9 cellular contexts compared by ENCODE assay signal in the genomic region with DNA sequence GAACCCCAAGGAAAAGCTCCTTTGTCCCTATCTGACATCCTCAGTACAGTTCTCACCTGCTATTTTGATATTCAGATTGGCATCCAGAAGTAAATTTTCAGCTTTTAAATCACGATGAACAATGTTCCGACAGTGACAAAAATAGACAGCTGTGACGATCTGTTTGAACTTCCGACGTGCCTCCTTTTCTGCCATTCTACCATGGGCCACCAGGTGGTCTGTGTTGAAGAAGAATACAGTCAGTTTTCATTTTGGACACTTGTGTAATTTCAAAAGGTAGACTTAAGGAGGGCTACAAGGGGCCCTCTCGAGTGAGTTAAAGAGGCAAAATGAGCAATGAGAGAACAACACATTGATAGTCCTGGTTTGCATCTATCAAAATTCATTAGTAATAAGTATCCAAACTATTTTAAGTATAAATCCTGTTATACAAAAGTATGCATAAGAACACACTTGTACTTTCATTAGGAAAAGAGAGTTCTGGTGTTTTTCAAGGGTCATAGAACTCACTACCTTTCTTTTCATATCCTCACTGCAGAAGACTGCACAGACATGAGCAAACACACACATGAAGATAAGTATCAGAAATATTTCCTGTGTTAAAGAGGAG.
DNase-seq lines count a peak whose midpoint lies in the region; ATAC-seq, FAIRE-seq and TF ChIP-seq lines count a peak whose summit lies in the region.
"Had no signal": no experiment of that assay in that cellular context is flagged by ENCODE, and none has a peak within 500 bp of the region (broad histone marks: within the 10 kb centered on the region; RNA-seq: fewer than 3 reads in every experiment).

No MANE protein-coding gene starts in this region.

- 86% methylated on average over 6 of the region's 6 CpGs for WGBS in HepG2 (ENCODE audit: low lambda C conversion rate)

- intact Hi-C loops in HepG2 (cut with micrococcal nuclease; ENCODE audit: unreplicated experiment), result loop anchor here (10.0 kb wide), 1 partner anchor 98 kb away; no protein-coding TSS in a partner anchor

- no TSS peak for BruUV-seq in HepG2 (replicated peaks; lab: Mats Ljungman, UMichigan)

- H3K36me3 ChIP-seq in HepG2 (replicated peaks in 1 of 2; ENCODE audit: control insufficient read depth in 1 of 2, insufficient read depth in 2 of 2, low read length in 2 of 2), result peaks cover 5 to 26% of the 10 kb centered on the region in 2 experiments

- no peaks in the 10 kb centered on the region for H3K79me2 ChIP-seq in HepG2 (ENCODE audit: insufficient read depth, low read length)

- peaks cover 60% of the 10 kb centered on the region for H3K4me1 ChIP-seq in HepG2 (ENCODE audit: insufficient read depth, low read length)

- TF ChIP-seq RAD21 in HepG2 (CRISPR knock-in tag; IDR thresholded peaks at IDR 0.05), result no peak

- no peaks in the 10 kb centered on the region for H3K9me3 ChIP-seq in HepG2 (ENCODE audit: low read length)

- no peak overlapping the region for H3K4me3 ChIP-seq in Jurkat, Clone E6-1 (ENCODE audit: low read length)
- no peak overlapping the region for H3K4me3 ChIP-seq in HepG2 (replicated peaks in 1 of 3; ENCODE audit: insufficient read depth in 1 of 3, low read depth in 2 of 3, low read length in 3 of 3)

- no peak for FAIRE-seq in HepG2 (lab: Jason Lieb, UNC)
- no peak for FAIRE-seq in RCC 7860 (lab: Jason Lieb, UNC)

- no peak overlapping the region for H2AFZ ChIP-seq in HepG2 (ENCODE audit: low read length)

- CTCF ChIA-PET in HepG2 (lab: Yijun Ruan, JAX; ENCODE audit: low intra/inter-chr PET ratio, low total read pairs), result interaction anchor here (0.9 kb wide), 1 partner anchor 179 kb away, joined by 4 read pairs; no protein-coding TSS in a partner anchor

- no peaks in the 10 kb centered on the region for H3K27me3 Mint-ChIP-seq in activated T-cell treated with anti-CD3 and anti-CD28 coated beads, Interleukin-2, amount 50 U/mL, for 4 hours (ENCODE audit: low read depth)

- POLR2A ChIA-PET in HepG2 (lab: Yijun Ruan, JAX), result no interaction called here

- no peak for TF ChIP-seq POLR2A in HepG2 (IDR thresholded peaks at IDR 0.05; ENCODE audit: insufficient read depth in 1 of 2, low read depth in 2 of 2, low read length in 2 of 2)

- ATAC-seq in activated T-cell treated with anti-CD3 and anti-CD28 coated beads, Interleukin-2, amount 50 U/mL, for 4 hours, result peak in 1 of 2 donors; percentile 29
- ATAC-seq in HepG2 (0 out of 3 replicates have a peak, but pooled peaks have one; percentile 18), HG02870 (IDR thresholded peaks at IDR 0.05; ENCODE audit: unreplicated experiment) (no peak)

- in situ Hi-C loops in HepG2 (cut with HindIII; ENCODE audit: extremely low pct_ligation_motif_present, low pct_unique_long_range_greater_than_20kb), result no loop called here

- no peaks in the 10 kb centered on the region for H3K27me3 ChIP-seq in HepG2 (ENCODE audit: control insufficient read depth in 1 of 2, insufficient read depth in 2 of 2, low read length in 2 of 2)

- H3K4me1 Mint-ChIP-seq in activated T-cell treated with anti-CD3 and anti-CD28 coated beads, Interleukin-2, amount 50 U/mL, for 4 hours (ENCODE audit: low read depth), result peaks cover 89% of the 10 kb centered on the region

- no peak overlapping the region for H3K9ac ChIP-seq in HepG2 (ENCODE audit: insufficient read depth, low read depth, low read length)

- peak overlapping the region; percentile 17 for H3K4me3 Mint-ChIP-seq in activated T-cell treated with anti-CD3 and anti-CD28 coated beads, Interleukin-2, amount 50 U/mL, for 4 hours

- H3K9me3 Mint-ChIP-seq in activated T-cell treated with anti-CD3 and anti-CD28 coated beads, Interleukin-2, amount 50 U/mL, for 4 hours, result no peaks in the 10 kb centered on the region
- H3K9me3 Mint-ChIP-seq: activated naive CD4-positive, alpha-beta T cell treated with anti-CD3 and anti-CD28 coated beads, Interleukin-2, amount 50 U/mL, for 72 hours had no signal

- peak; percentile 9; the same call in 1 of the 2 replicates for TF ChIP-seq CTCF in AG09319 (IDR thresholded peaks at IDR 0.05; ENCODE audit: low read depth, low read length)
- peak; percentile 30 for TF ChIP-seq CTCF in HepG2 (CRISPR knock-in tag; IDR thresholded peaks at IDR 0.05)

- H3K27ac ChIP-seq in HepG2 (ENCODE audit: extremely low read length, insufficient read depth, low read length), result no peak overlapping the region

- no peaks in the 10 kb centered on the region for H4K20me1 ChIP-seq in HepG2 (ENCODE audit: insufficient read depth, low read length)

- no peak for TF ChIP-seq EP300 in HepG2 (IDR thresholded peaks at IDR 0.05; ENCODE audit: low read depth in 2 of 2, low read length in 2 of 2)
- no peak for TF ChIP-seq EP300 in HepG2 (CRISPR knock-in tag; IDR thresholded peaks at IDR 0.05; ENCODE audit: borderline replicate concordance)

- no peak overlapping the region for H3K4me2 ChIP-seq in HepG2 (ENCODE audit: low read depth, low read length)

- peaks cover 18% of the 10 kb centered on the region for H3K36me3 Mint-ChIP-seq in activated T-cell treated with anti-CD3 and anti-CD28 coated beads, Interleukin-2, amount 50 U/mL, for 4 hours (ENCODE audit: insufficient read depth)

- DNase-seq in AG09319 (ENCODE audit: extremely low read depth, low read depth), result no peak
- DNase-seq in Jurkat, Clone E6-1 (ENCODE audit: low read depth, low spot score), result peak; percentile 65
- DNase-seq in activated T-cell treated with anti-CD3 and anti-CD28 coated beads, Interleukin-2, amount 50 U/mL, for 4 hours, result peak; percentile 32
- DNase-seq in HepG2 (ENCODE audit: low spot score), result peak; percentile 13
- no peak for DNase-seq in hepatic stellate cell (ENCODE audit: low spot score)
- DNase-seq in GM19240 (ENCODE audit: insufficient read length, low spot score), result no peak
- no peak for DNase-seq in RCC 7860 (ENCODE audit: low spot score)

TF ChIP-seq in HepG2, 621 proteins besides CTCF, POLR2A, EP300 and RAD21:
- TF ChIP-seq STAG1 (CRISPR knock-in tag; IDR thresholded peaks at IDR 0.05) (peak; percentile 51), MXD4 (CRISPR knock-in tag; IDR thresholded peaks at IDR 0.05) (no peak), ZBTB7B (CRISPR knock-in tag; IDR thresholded peaks at IDR 0.05) (no peak), SMC3 (IDR thresholded peaks at IDR 0.05; ENCODE audit: low read length) (peak; percentile 52; the same call in 1 of the 2 replicates), CENPX (CRISPR knock-in tag; IDR thresholded peaks at IDR 0.05) (no peak), CHD2 (IDR thresholded peaks at IDR 0.05; ENCODE audit: low read depth, low read length) (no peak)

Comparison
In these comparisons a context has a peak if more than half of its experiments do, and no peak if none do; other contexts are left out.
1. DNase-seq: peak in Jurkat, Clone E6-1 (single experiment), activated T-cell treated with anti-CD3 and anti-CD28 coated beads, Interleukin-2, amount 50 U/mL, for 4 hours (single experiment) and HepG2 (single experiment); none in AG09319 (single experiment), hepatic stellate cell (single experiment), GM19240 (single experiment) and RCC 7860 (single experiment).